8 cellular contexts compared by ENCODE assay signal in genomic region chr15:78859971-78860733, GRCh38. TPM values are rescaled to one million over a fixed set of nuclear protein-coding genes. Genes with fewer than 3 reads are reported as not detected.
A peak's percentile ranks its signal among the peaks of the same experiment; 100 is the strongest.
DNase-seq lines count a peak whose midpoint lies in the region; ATAC-seq and TF ChIP-seq lines count a peak whose summit lies in the region.

No MANE protein-coding gene starts in this region.

- POLR2A ChIA-PET in CD4-positive, alpha-beta memory T cell (lab: Charles Lee; ENCODE audit: partially characterized antibody), result interaction anchor here (0.9 to 4.4 kb wide), 2 partner anchors 11 to 13 kb away, joined by 4 to 31 read pairs; partner anchors contain the start of gene MORF4L1

- ATAC-seq in GM21423 (IDR thresholded peaks at IDR 0.05; ENCODE audit: unreplicated experiment) (peak; percentile 81), gastroesophageal sphincter (peak; percentile 83)

- no peak for TF ChIP-seq POLR2A in gastroesophageal sphincter (IDR thresholded peaks at IDR 0.05)

- H3K4me3 Mint-ChIP-seq in CD4-positive, alpha-beta memory T cell, result peak overlapping the region; percentile 77 to 92 (median 84)
- peak overlapping the region; percentile 80 for H3K4me3 Mint-ChIP-seq in activated naive CD4-positive, alpha-beta T cell treated with anti-CD3 and anti-CD28 coated beads for 36 hours

- no peaks in the 10 kb centered on the region for H3K27me3 ChIP-seq in CD4-positive, alpha-beta memory T cell (ENCODE audit: insufficient read depth, low read length)
- H3K27me3 ChIP-seq in gastroesophageal sphincter, result no peaks in the 10 kb centered on the region

- H3K9me3 ChIP-seq in CD4-positive, alpha-beta memory T cell (ENCODE audit: control insufficient read depth in 1 of 2, low read length in 2 of 2), result no peaks in the 10 kb centered on the region
- H3K9me3 ChIP-seq in gastroesophageal sphincter, result no peaks in the 10 kb centered on the region

- DNase-seq in CD4-positive, alpha-beta memory T cell, result peak; percentile 63 to 86 (median 67)
- peak; percentile 72 for DNase-seq in Jurkat, Clone E6-1 (ENCODE audit: low read depth, low spot score)
- DNase-seq in SHP77 treated with DMSO at 0.1 percent for 48 hours (lab: John Stamatoyannopoulos, UW), result peak; percentile 72
- peak; percentile 79 for DNase-seq in activated naive CD4-positive, alpha-beta T cell treated with anti-CD3 and anti-CD28 coated beads for 36 hours
- peak; percentile 45 for DNase-seq in non-pigmented ciliary epithelial cell (ENCODE audit: low read depth)
- DNase-seq in superior temporal gyrus (ENCODE audit: extremely low spot score), result peak; percentile 84

- peaks cover 0 to 3% (median 0%) of the 10 kb centered on the region in 8 donors for H3K9me3 Mint-ChIP-seq in CD4-positive, alpha-beta memory T cell
- no peaks in the 10 kb centered on the region for H3K9me3 Mint-ChIP-seq in activated naive CD4-positive, alpha-beta T cell treated with anti-CD3 and anti-CD28 coated beads for 36 hours

- 2% methylated on average over 17 to 28 of the region's 29 CpGs for WGBS in gastroesophageal sphincter (ENCODE audit: low coverage in 1 of 2), 2 donors

- peaks cover 3 to 10% (median 5%) of the 10 kb centered on the region in 4 donors for H3K4me1 Mint-ChIP-seq in CD4-positive, alpha-beta memory T cell
- H3K4me1 Mint-ChIP-seq in activated naive CD4-positive, alpha-beta T cell treated with anti-CD3 and anti-CD28 coated beads for 36 hours (ENCODE audit: low read depth), result peaks cover 9% of the 10 kb centered on the region

- peaks cover 3% of the 10 kb centered on the region for H3K4me1 ChIP-seq in CD4-positive, alpha-beta memory T cell (ENCODE audit: insufficient read depth, low read length)
- H3K4me1 ChIP-seq in gastroesophageal sphincter, result peaks cover 0 to 7% (median 0%) of the 10 kb centered on the region in 3 donors

- peak overlapping the region in 1 of 2 donors; percentile 47 for H3K4me3 ChIP-seq in CD4-positive, alpha-beta memory T cell (ENCODE audit: low read length in 2 of 2)
- H3K4me3 ChIP-seq in Jurkat, Clone E6-1 (ENCODE audit: low read length), result peak overlapping the region; percentile 42
- peak overlapping the region; percentile 50 to 71 for H3K4me3 ChIP-seq in gastroesophageal sphincter

- H3K36me3 Mint-ChIP-seq in CD4-positive, alpha-beta memory T cell, result peaks cover 0 to 2% of the 10 kb centered on the region in 2 donors
- no peaks in the 10 kb centered on the region for H3K36me3 Mint-ChIP-seq in activated naive CD4-positive, alpha-beta T cell treated with anti-CD3 and anti-CD28 coated beads for 36 hours (ENCODE audit: low read depth)

- no peak overlapping the region for H3K27ac ChIP-seq in CD4-positive, alpha-beta memory T cell (ENCODE audit: low read depth, low read length)
- H3K27ac ChIP-seq in gastroesophageal sphincter, result peak overlapping the region; percentile 70 to 81 (median 79)

- intact Hi-C loops in CD4-positive, alpha-beta memory T cell (cut with micrococcal nuclease), result loop anchor here (1.0 kb wide), 1 partner anchor 13 kb away; no protein-coding TSS in a partner anchor
- intact Hi-C loops in activated naive CD4-positive, alpha-beta T cell treated with anti-CD3 and anti-CD28 coated beads for 36 hours (cut with micrococcal nuclease), result loop anchor here (1.0 kb wide), 1 partner anchor 13 kb away; no protein-coding TSS in a partner anchor

- CTCF ChIA-PET in CD4-positive, alpha-beta memory T cell (lab: Charles Lee; ENCODE audit: partially characterized antibody), result interaction anchor here (0.6 to 2.4 kb wide), 9 partner anchors 10 to 325 kb away, joined by 3 to 11 read pairs (median 5); partner anchors contain the start of gene MORF4L1
- CTCF ChIA-PET in activated naive CD4-positive, alpha-beta T cell treated with anti-CD3 and anti-CD28 coated beads for 36 hours (lab: Charles Lee), result interaction anchor here (0.7 to 1.4 kb wide), 4 partner anchors 10 to 92 kb away, joined by 3 to 5 read pairs (median 4); no protein-coding TSS in a partner anchor

- TF ChIP-seq EP300 in gastroesophageal sphincter (IDR thresholded peaks at IDR 0.05), result no peak

- peaks cover 0 to 2% of the 10 kb centered on the region in 2 donors for H3K27me3 Mint-ChIP-seq in CD4-positive, alpha-beta memory T cell
- no peaks in the 10 kb centered on the region for H3K27me3 Mint-ChIP-seq in activated naive CD4-positive, alpha-beta T cell treated with anti-CD3 and anti-CD28 coated beads for 36 hours (ENCODE audit: low read depth)

- TF ChIP-seq CTCF in gastroesophageal sphincter (IDR thresholded peaks at IDR 0.05), result peak; percentile 18 to 71 (median 64)

- H3K36me3 ChIP-seq in CD4-positive, alpha-beta memory T cell (ENCODE audit: insufficient read depth, low read length), result no peaks in the 10 kb centered on the region
- H3K36me3 ChIP-seq in gastroesophageal sphincter, result no peaks in the 10 kb centered on the region

- peak overlapping the region; percentile 36 to 98 (median 82) for H3K27ac Mint-ChIP-seq in CD4-positive, alpha-beta memory T cell
- H3K27ac Mint-ChIP-seq in activated naive CD4-positive, alpha-beta T cell treated with anti-CD3 and anti-CD28 coated beads for 36 hours, result peak overlapping the region; percentile 66

RNA-seq across cellular contexts. Expression of gene MORF4L1, which starts 12.5 kb away (rescaled TPM):
- 100 to 1,000 TPM; 260 to 263 TPM for total RNA-seq in CD4-positive, alpha-beta memory T cell
- 100 to 1,000 TPM; 284 to 395 TPM for polyA plus RNA-seq in CD4-positive, alpha-beta memory T cell
- polyA plus RNA-seq in Jurkat, Clone E6-1 (2012; ENCODE audit: insufficient read depth, insufficient read length), result 405 TPM
- total RNA-seq in activated naive CD4-positive, alpha-beta T cell treated with anti-CD3 and anti-CD28 coated beads for 36 hours, result 100 to 1,000 TPM; 299 to 338 TPM
- 100 to 1,000 TPM; 347 to 449 (median 406) TPM for total RNA-seq in gastroesophageal sphincter

RNA-seq across cellular contexts. Expression of gene ADAMTS7, which starts 48.9 kb away (rescaled TPM):
- not detected for total RNA-seq in CD4-positive, alpha-beta memory T cell
- polyA plus RNA-seq in CD4-positive, alpha-beta memory T cell, result not detected
- polyA plus RNA-seq in Jurkat, Clone E6-1 (2012; ENCODE audit: insufficient read depth, insufficient read length), result 3.3 TPM
- under 1 TPM; 0.07 to 0.10 TPM for total RNA-seq in activated naive CD4-positive, alpha-beta T cell treated with anti-CD3 and anti-CD28 coated beads for 36 hours
- total RNA-seq in gastroesophageal sphincter, result 1 to 10 TPM; 2.6 to 9.7 (median 4.4) TPM
